Comparison of ENCODE assay signal across 9 cellular contexts in the genomic region with DNA sequence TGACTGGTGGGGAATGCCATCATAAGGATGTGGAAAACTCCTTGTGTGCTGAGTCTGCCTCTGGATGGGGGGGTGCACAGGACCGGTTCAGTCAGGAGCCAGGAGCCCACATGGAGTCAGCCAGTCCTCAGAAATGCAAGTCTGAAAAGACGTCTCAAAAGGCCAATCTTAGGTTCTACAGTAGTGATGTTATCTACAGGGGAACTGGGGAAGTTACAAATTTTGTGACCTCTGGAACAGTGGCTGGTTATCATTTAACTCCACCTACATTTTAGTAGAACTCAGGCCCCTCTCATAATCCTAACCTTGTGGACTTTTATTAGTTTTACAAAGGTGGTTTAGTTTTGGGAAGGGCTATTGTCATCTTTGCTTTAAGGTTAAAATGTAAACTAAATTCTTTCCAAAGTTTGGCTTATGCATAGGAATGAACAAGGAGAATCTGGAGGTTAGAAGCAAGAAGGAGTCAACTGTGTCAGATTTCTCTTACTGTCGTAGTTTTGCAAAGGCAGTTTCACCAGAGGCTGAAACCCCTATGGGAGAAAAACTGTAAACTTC. TPM values are rescaled to one million over a fixed set of nuclear protein-coding genes. Genes with fewer than 3 reads are reported as not detected.
DNase-seq lines count a peak whose midpoint lies in the region; ATAC-seq, FAIRE-seq and TF ChIP-seq lines count a peak whose summit lies in the region.
"Had no signal": no experiment of that assay in that cellular context is flagged by ENCODE, and none has a peak within 500 bp of the region (broad histone marks: within the 10 kb centered on the region; RNA-seq: fewer than 3 reads in every experiment).

No MANE protein-coding gene starts in this region.

- peaks cover 35% of the 10 kb centered on the region for H3F3A ChIP-seq in smooth muscle cell (ENCODE audit: low read depth)

- H2AFZ ChIP-seq in astrocyte (ENCODE audit: low read depth, low read length), result no peak overlapping the region
- H2AFZ ChIP-seq in smooth muscle cell (ENCODE audit: low read depth), result no peak overlapping the region

- peaks cover 33% of the 10 kb centered on the region for H3K4me1 Mint-ChIP-seq in Caco-2 (ENCODE audit: low read depth, unreplicated experiment)
- peaks cover 56% of the 10 kb centered on the region for H3K4me1 Mint-ChIP-seq in astrocyte (ENCODE audit: low read depth, unreplicated experiment)
- peaks cover 23% of the 10 kb centered on the region for H3K4me1 Mint-ChIP-seq in CD14-positive monocyte

- H3K4me3 ChIP-seq in Caco-2 (ENCODE audit: low read depth, low read length) (no peak overlapping the region), astrocyte (ENCODE audit: insufficient read depth, low read depth, low read length) (no peak overlapping the region), kidney (ENCODE audit: low read length in 2 of 2) (no peak overlapping the region), smooth muscle cell (no peak overlapping the region)

- H3K4me1 ChIP-seq in Caco-2, result peaks cover 44% of the 10 kb centered on the region
- H3K4me1 ChIP-seq in astrocyte (ENCODE audit: insufficient read depth, low read length), result peaks cover 65% of the 10 kb centered on the region
- H3K4me1 ChIP-seq in kidney (ENCODE audit: control insufficient read depth in 1 of 2, insufficient read depth in 1 of 2, low read depth in 1 of 2, low read length in 2 of 2), result peaks cover 7 to 30% of the 10 kb centered on the region in 2 donors
- H3K4me1 ChIP-seq in smooth muscle cell (ENCODE audit: low read depth), result peaks cover 9% of the 10 kb centered on the region

- POLR2A ChIA-PET in Caco-2 (lab: Charles Lee), result no interaction called here

- H3K36me3 Mint-ChIP-seq in Caco-2 (ENCODE audit: insufficient read depth, unreplicated experiment) (peaks cover 10% of the 10 kb centered on the region), astrocyte (ENCODE audit: low read depth, unreplicated experiment) (peaks cover 6% of the 10 kb centered on the region), CD14-positive monocyte (peaks cover 0 to 4% of the 10 kb centered on the region in 2 donors)

- H4K20me1 ChIP-seq in astrocyte (ENCODE audit: insufficient read depth, low read length) (no peaks in the 10 kb centered on the region), smooth muscle cell (ENCODE audit: low read depth) (no peaks in the 10 kb centered on the region)

- H3K27me3 Mint-ChIP-seq in Caco-2 (ENCODE audit: insufficient read depth, unreplicated experiment) (no peaks in the 10 kb centered on the region), astrocyte (ENCODE audit: low read depth, unreplicated experiment) (no peaks in the 10 kb centered on the region), CD14-positive monocyte (ENCODE audit: low read depth in 3 of 3) (peaks cover 0 to 2% (median 0%) of the 10 kb centered on the region in 3 donors)

- DNase-seq in Caco-2 (peak in 1 of 2 experiments; percentile 18), astrocyte (ENCODE audit: low read depth) (no peak), kidney (no peak), smooth muscle cell (lab: John Stamatoyannopoulos, UW; ENCODE audit: unreplicated experiment) (no peak), CD14-positive monocyte (ENCODE audit: low spot score) (no peak), Ammon's horn (ENCODE audit: low spot score) (no peak)
- DNase-seq: AML-193 had no signal

- peak overlapping the region; percentile 55 for H3K4me2 ChIP-seq in astrocyte (ENCODE audit: low read length)
- no peak overlapping the region for H3K4me2 ChIP-seq in smooth muscle cell

- ATAC-seq in HG02852 (IDR thresholded peaks at IDR 0.05; ENCODE audit: unreplicated experiment) (no peak), GM19324 (IDR thresholded peaks at IDR 0.05; ENCODE audit: low FRiP score, unreplicated experiment) (no peak)

- H3K27ac ChIP-seq in astrocyte (ENCODE audit: low read depth, low read length), result peak overlapping the region; percentile 100
- H3K27ac ChIP-seq in kidney (ENCODE audit: low read depth in 2 of 2, low read length in 2 of 2), result peak overlapping the region; percentile 66 to 74
- H3K27ac ChIP-seq in smooth muscle cell (ENCODE audit: low read depth), result peak overlapping the region; percentile 94

- H3K27me3 ChIP-seq in Caco-2 (replicated peaks; ENCODE audit: control insufficient read depth, insufficient read depth, low read length), result no peaks in the 10 kb centered on the region
- no peaks in the 10 kb centered on the region for H3K27me3 ChIP-seq in astrocyte (ENCODE audit: insufficient read depth, low read length)
- H3K27me3 ChIP-seq in smooth muscle cell (ENCODE audit: low read depth), result no peaks in the 10 kb centered on the region

- intact Hi-C loops in Caco-2 (cut with micrococcal nuclease; ENCODE audit: unreplicated experiment) (loop anchor here (1.0 kb wide), 1 partner anchor 22 kb away; no protein-coding TSS in a partner anchor), kidney (cut with DNase I) (no loop called here), CD14-positive monocyte (cut with micrococcal nuclease) (loop anchor here in 1 of 2 donors (5.0 kb wide), 1 partner anchor 282 kb away; no protein-coding TSS in a partner anchor)

- TF ChIP-seq CTCF in Caco-2 (IDR thresholded peaks at IDR 0.05; ENCODE audit: insufficient read depth in 1 of 2, low read depth in 1 of 2, low read length in 1 of 2, severe bottlenecking in 1 of 2, unreplicated experiment in 1 of 2) (no peak), astrocyte (IDR thresholded peaks at IDR 0.05; ENCODE audit: insufficient read depth, low read depth, low read length) (no peak), kidney (IDR thresholded peaks at IDR 0.05; ENCODE audit: borderline replicate concordance, extremely low read depth, insufficient read depth) (no peak), smooth muscle cell (IDR thresholded peaks at IDR 0.05; ENCODE audit: borderline replicate concordance, insufficient read depth, poor library complexity, severe bottlenecking) (no peak), CD14-positive monocyte (IDR thresholded peaks at IDR 0.05) (no peak)

- H3K9ac ChIP-seq in astrocyte (ENCODE audit: low read length) (peak overlapping the region; percentile 81), kidney (ENCODE audit: low read length in 2 of 2) (peak overlapping the region in 1 of 2 donors; percentile 7), smooth muscle cell (ENCODE audit: low read depth) (no peak overlapping the region)

- BruUV-seq in Caco-2 (replicated peaks; lab: Mats Ljungman, UMichigan), result no TSS peak

- H3K36me3 ChIP-seq in Caco-2 (ENCODE audit: control insufficient read depth, insufficient read depth, low read length) (no peaks in the 10 kb centered on the region), astrocyte (ENCODE audit: insufficient read depth, low read length) (no peaks in the 10 kb centered on the region), kidney (ENCODE audit: control insufficient read depth in 1 of 2, insufficient read depth in 2 of 2, low read length in 2 of 2) (no peaks in the 10 kb centered on the region), smooth muscle cell (ENCODE audit: low read depth) (no peaks in the 10 kb centered on the region)

- H3K27ac Mint-ChIP-seq in Caco-2 (ENCODE audit: unreplicated experiment) (peak overlapping the region; percentile 60), astrocyte (ENCODE audit: unreplicated experiment) (peak overlapping the region; percentile 99), CD14-positive monocyte (peak overlapping the region in 1 of 7 donors; percentile 18)

- CTCF ChIA-PET in Caco-2 (lab: Charles Lee), result no interaction called here

- H3K79me2 ChIP-seq in astrocyte (ENCODE audit: insufficient read depth, low read length) (no peaks in the 10 kb centered on the region), smooth muscle cell (ENCODE audit: low read depth) (no peaks in the 10 kb centered on the region)

- H3K4me3 Mint-ChIP-seq in Caco-2 (ENCODE audit: unreplicated experiment) (no peak overlapping the region), astrocyte (ENCODE audit: unreplicated experiment) (no peak overlapping the region), CD14-positive monocyte (no peak overlapping the region)

- H3K9me3 Mint-ChIP-seq in Caco-2 (ENCODE audit: unreplicated experiment) (peaks cover 26% of the 10 kb centered on the region), astrocyte (ENCODE audit: unreplicated experiment) (peaks cover 2% of the 10 kb centered on the region), CD14-positive monocyte (peaks cover 0 to 4% (median 0%) of the 10 kb centered on the region in 7 donors)

- 87% methylated on average over 3 of the region's 3 CpGs for WGBS in smooth muscle cell (ENCODE audit: low lambda C conversion rate)

- H3K9me3 ChIP-seq in Caco-2 (no peaks in the 10 kb centered on the region), astrocyte (ENCODE audit: insufficient read depth, low read depth, low read length) (no peaks in the 10 kb centered on the region), kidney (ENCODE audit: control insufficient read depth in 1 of 2, low read length in 2 of 2) (no peaks in the 10 kb centered on the region), smooth muscle cell (replicated peaks; ENCODE audit: low read depth) (no peaks in the 10 kb centered on the region)

- FAIRE-seq in astrocyte (lab: Jason Lieb, UNC) (no peak), kidney (lab: Jason Lieb, UNC) (no peak)

RNA-seq across cellular contexts. Expression of a gene that starts 13.7 kb away (rescaled TPM):
- total RNA-seq in Caco-2 (2022) (11.8 and 13.5 TPM in 2 replicates), astrocyte (10.5 and 10.8 TPM in 2 replicates), kidney (12.8 TPM), smooth muscle cell (7.2 and 7.3 TPM in 2 replicates)
- polyA plus RNA-seq in kidney (ENCODE audit: insufficient read depth, low read depth, low replicate concordance) (9.7 TPM), smooth muscle cell (5.6 and 7.0 TPM in 2 replicates), CD14-positive monocyte (1 to 10 TPM; 3.9 to 4.9 TPM)

RNA-seq across cellular contexts. Expression of a gene that starts 14.1 kb away (rescaled TPM):
- 1.6 and 2.6 TPM in 2 replicates for total RNA-seq in Caco-2 (2022)
- 7.3 and 8.2 TPM in 2 replicates for total RNA-seq in astrocyte
- total RNA-seq in kidney, result 0.72 TPM
- polyA plus RNA-seq in kidney (ENCODE audit: insufficient read depth, low read depth, low replicate concordance), result 0.67 TPM
- total RNA-seq in smooth muscle cell, result 0.31 and 0.40 TPM in 2 replicates
- polyA plus RNA-seq in smooth muscle cell, result 1.2 and 1.9 TPM in 2 replicates
- under 1 TPM in 1 of 2 donors, not detected in 1; 0.29 TPM for polyA plus RNA-seq in CD14-positive monocyte
